In the genomic region with DNA sequence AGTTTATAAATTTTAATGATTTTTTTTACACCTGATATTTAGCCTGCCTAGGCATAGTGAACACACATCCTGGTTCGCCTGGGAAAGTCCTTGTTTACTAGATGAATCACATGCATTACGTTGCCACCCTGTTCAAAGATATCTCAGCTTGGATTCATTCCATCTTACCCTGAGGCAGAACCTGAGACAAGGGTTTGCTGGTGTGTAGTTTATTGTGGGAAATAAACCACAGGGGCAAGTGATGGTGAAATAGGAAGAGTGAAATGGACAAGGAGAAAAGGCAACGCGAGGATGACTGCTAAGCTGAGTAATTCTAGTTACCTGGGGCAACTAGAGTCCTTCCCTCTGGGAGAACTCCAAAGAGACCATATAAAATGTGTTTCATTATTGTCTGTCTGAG, we compare ENCODE assay signal across 1 cellular context.
TF ChIP-seq lines count a peak whose summit lies in the region.

No MANE protein-coding gene starts in this region.

TF ChIP-seq in H1, 55 proteins besides CTCF, POLR2A, EP300 and RAD21 (continued from another document):
- TF ChIP-seq, protein P1, sequence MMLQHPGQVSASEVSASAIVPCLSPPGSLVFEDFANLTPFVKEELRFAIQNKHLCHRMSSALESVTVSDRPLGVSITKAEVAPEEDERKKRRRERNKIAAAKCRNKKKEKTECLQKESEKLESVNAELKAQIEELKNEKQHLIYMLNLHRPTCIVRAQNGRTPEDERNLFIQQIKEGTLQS (IDR thresholded peaks at IDR 0.05; ENCODE audit: insufficient read depth, low read depth, low read length): no peak
- TF ChIP-seq RFX5 (IDR thresholded peaks at IDR 0.05; ENCODE audit: borderline replicate concordance, low read depth, low read length): no peak
- TF ChIP-seq FOSL1 (IDR thresholded peaks at IDR 0.05; ENCODE audit: insufficient read depth, low read depth, low read length): no peak
- no peak for TF ChIP-seq POU5F1 (IDR thresholded peaks at IDR 0.05; ENCODE audit: low read depth, low read length)
- no peak for TF ChIP-seq BCL11A (IDR thresholded peaks at IDR 0.05; ENCODE audit: low read depth in 2 of 2, low read length in 2 of 2)
- TF ChIP-seq, protein P2, sequence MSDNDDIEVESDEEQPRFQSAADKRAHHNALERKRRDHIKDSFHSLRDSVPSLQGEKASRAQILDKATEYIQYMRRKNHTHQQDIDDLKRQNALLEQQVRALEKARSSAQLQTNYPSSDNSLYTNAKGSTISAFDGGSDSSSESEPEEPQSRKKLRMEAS (IDR thresholded peaks at IDR 0.05): no peak
- TF ChIP-seq, protein P3, sequence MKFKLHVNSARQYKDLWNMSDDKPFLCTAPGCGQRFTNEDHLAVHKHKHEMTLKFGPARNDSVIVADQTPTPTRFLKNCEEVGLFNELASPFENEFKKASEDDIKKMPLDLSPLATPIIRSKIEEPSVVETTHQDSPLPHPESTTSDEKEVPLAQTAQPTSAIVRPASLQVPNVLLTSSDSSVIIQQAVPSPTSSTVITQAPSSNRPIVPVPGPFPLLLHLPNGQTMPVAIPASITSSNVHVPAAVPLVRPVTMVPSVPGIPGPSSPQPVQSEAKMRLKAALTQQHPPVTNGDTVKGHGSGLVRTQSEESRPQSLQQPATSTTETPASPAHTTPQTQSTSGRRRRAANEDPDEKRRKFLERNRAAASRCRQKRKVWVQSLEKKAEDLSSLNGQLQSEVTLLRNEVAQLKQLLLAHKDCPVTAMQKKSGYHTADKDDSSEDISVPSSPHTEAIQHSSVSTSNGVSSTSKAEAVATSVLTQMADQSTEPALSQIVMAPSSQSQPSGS (IDR thresholded peaks at IDR 0.05; ENCODE audit: low read length): no peak
- TF ChIP-seq CEBPB (IDR thresholded peaks at IDR 0.05; ENCODE audit: low read depth, low read length): no peak
